Comparison of ENCODE assay signal across 26 cellular contexts in genomic region chr10:7357193-7357592, GRCh38. TPM values are rescaled to one million over a fixed set of nuclear protein-coding genes. Genes with fewer than 3 reads are reported as not detected.
DNase-seq lines count a peak whose midpoint lies in the region; ATAC-seq, FAIRE-seq and TF ChIP-seq lines count a peak whose summit lies in the region.
"Had no signal": no experiment of that assay in that cellular context is flagged by ENCODE, and none has a peak within 500 bp of the region (broad histone marks: within the 10 kb centered on the region; RNA-seq: fewer than 3 reads in every experiment).

No MANE protein-coding gene starts in this region.

- H3K9me3 ChIP-seq in A549, result no peaks in the 10 kb centered on the region
- H3K9me3 ChIP-seq in K562 (replicated peaks; ENCODE audit: control insufficient read depth, insufficient read depth, low read depth, low read length), result no peaks in the 10 kb centered on the region
- H3K9me3 ChIP-seq: BE2C had no signal

- peaks cover 59% of the 10 kb centered on the region for H3K4me1 Mint-ChIP-seq in activated naive CD4-positive, alpha-beta T cell treated with anti-CD3 and anti-CD28 coated beads, Interleukin-2, amount 50 U/mL, for 24 hours
- H3K4me1 Mint-ChIP-seq: CD14-positive monocyte had no signal

- no peak overlapping the region for H2AFZ ChIP-seq in K562 (ENCODE audit: low read depth, low read length)
- H2AFZ ChIP-seq: GM23248 had no signal

- TF ChIP-seq CTCF in A549 (IDR thresholded peaks at IDR 0.05), result no peak
- no peak for TF ChIP-seq CTCF in K562 (IDR thresholded peaks at IDR 0.05 in 2 of 3, conservative IDR thresholded peaks at IDR 0.05 in 1 of 3; ENCODE audit: insufficient read depth in 2 of 3, low read depth in 1 of 3, low read length in 3 of 3)

- no peaks in the 10 kb centered on the region for H4K20me1 ChIP-seq in K562 (replicated peaks; ENCODE audit: control insufficient read depth, insufficient read depth, low read length)

- intact Hi-C loops in K562 (cut with micrococcal nuclease), result no loop called here

- CTCF ChIA-PET in A549 (lab: Yijun Ruan, JAX), result interaction anchor here (1.9 kb wide), 1 partner anchor 51 kb away, joined by 8 read pairs; no protein-coding TSS in a partner anchor
- CTCF ChIA-PET in K562 (lab: Yijun Ruan, JAX; ENCODE audit: low intra/inter-chr PET ratio), result no interaction called here

- FAIRE-seq in A549 (lab: Jason Lieb, UNC), result no peak
- no peak for FAIRE-seq in K562 (lab: Jason Lieb, UNC)
- FAIRE-seq: A204.1, D721Med, GM12878, GM19239, H1 had no signal

- no peak overlapping the region for H3K9ac ChIP-seq in K562 (ENCODE audit: insufficient read depth in 1 of 2, low read depth in 2 of 2, low read length in 2 of 2)
- H3K9ac ChIP-seq: BLaER1 treated with 17β-estradiol and CSF1 and Interleukin-3, amounts not matched to agents 10 nM and 100 nM; GM23248 had no signal

- no peak overlapping the region for H3K4me3 Mint-ChIP-seq in activated naive CD4-positive, alpha-beta T cell treated with anti-CD3 and anti-CD28 coated beads, Interleukin-2, amount 50 U/mL, for 24 hours
- H3K4me3 Mint-ChIP-seq: CD14-positive monocyte; CD4-positive, alpha-beta T cell; CD8-positive, alpha-beta memory T cell had no signal

- H3K79me2 ChIP-seq in K562 (ENCODE audit: control insufficient read depth, insufficient read depth, low read length), result peaks cover 46% of the 10 kb centered on the region

- peaks cover 19% of the 10 kb centered on the region; the same call in 1 of the 3 replicates for H3K36me3 ChIP-seq in K562 (ENCODE audit: control insufficient read depth, insufficient read depth, low read length)

- H3K4me1 ChIP-seq in A549, result peaks cover 51% of the 10 kb centered on the region
- no peaks in the 10 kb centered on the region for H3K4me1 ChIP-seq in K562 (replicated peaks in 1 of 2; ENCODE audit: control insufficient read depth in 2 of 2, insufficient read depth in 2 of 2, low read length in 2 of 2)
- H3K4me1 ChIP-seq: BLaER1 treated with 17β-estradiol and CSF1 and Interleukin-3, amounts not matched to agents 10 nM and 100 nM had no signal

- H3K4me2 ChIP-seq in A549 (no peak overlapping the region), K562 (ENCODE audit: insufficient read depth, low read length) (no peak overlapping the region)
- H3K4me2 ChIP-seq: BLaER1 treated with 17β-estradiol and CSF1 and Interleukin-3, amounts not matched to agents 10 nM and 100 nM had no signal

- TF ChIP-seq RAD21 in A549 (conservative IDR thresholded peaks at IDR 0.05 in 1 of 2, IDR thresholded peaks at IDR 0.05 in 1 of 2), result no peak
- no peak for TF ChIP-seq RAD21 in K562 (CRISPR knock-in tag; conservative IDR thresholded peaks at IDR 0.05 in 1 of 2, IDR thresholded peaks at IDR 0.05 in 1 of 2)

- ATAC-seq in A549 (no peak), K562 (no peak), HG02852 (IDR thresholded peaks at IDR 0.05; ENCODE audit: unreplicated experiment) (no peak)
- ATAC-seq: GM12878 had no signal

- H3K4me3 ChIP-seq in A549 (no peak overlapping the region), K562 (no peak overlapping the region)
- H3K4me3 ChIP-seq: BLaER1 treated with 17β-estradiol and CSF1 and Interleukin-3, amounts not matched to agents 10 nM and 100 nM; GM12878; GM23248 had no signal

- POLR2A ChIA-PET in A549 (lab: Yijun Ruan, JAX) (no interaction called here), K562 (lab: Yijun Ruan, JAX) (interaction anchor here (0.6 kb wide), 1 partner anchor 15 kb away, joined by 3 read pairs; no protein-coding TSS in a partner anchor)

- BruUV-seq in K562 (replicated peaks; lab: Mats Ljungman, UMichigan), result no TSS peak

- WGBS in A549 (ENCODE audit: missing lambda C conversion rate), result 91% methylated on average over 6 of the region's 6 CpGs
- 62% methylated on average over 6 of the region's 6 CpGs for WGBS in K562 (ENCODE audit: insufficient coverage, low coverage, missing lambda C conversion rate)

- no peaks in the 10 kb centered on the region for H3K9me1 ChIP-seq in K562 (ENCODE audit: control insufficient read depth, insufficient read depth, low read length)

- peak overlapping the region; percentile 68 for H3K27ac Mint-ChIP-seq in activated naive CD4-positive, alpha-beta T cell treated with anti-CD3 and anti-CD28 coated beads, Interleukin-2, amount 50 U/mL, for 24 hours
- H3K27ac Mint-ChIP-seq: CD4-positive, alpha-beta T cell had no signal

- no peaks in the 10 kb centered on the region for H3K27me3 ChIP-seq in K562 (ENCODE audit: control insufficient read depth in 2 of 2, insufficient read depth in 2 of 2, low read length in 2 of 2)
- H3K27me3 ChIP-seq: BE2C; BLaER1 treated with 17β-estradiol and CSF1 and Interleukin-3, amounts not matched to agents 10 nM and 100 nM had no signal

- no peaks in the 10 kb centered on the region for H3K27me3 Mint-ChIP-seq in activated naive CD4-positive, alpha-beta T cell treated with anti-CD3 and anti-CD28 coated beads, Interleukin-2, amount 50 U/mL, for 24 hours
- H3K27me3 Mint-ChIP-seq: CD4-positive, alpha-beta T cell; CD8-positive, alpha-beta memory T cell had no signal

- no peaks in the 10 kb centered on the region for H3K9me3 Mint-ChIP-seq in activated naive CD4-positive, alpha-beta T cell treated with anti-CD3 and anti-CD28 coated beads, Interleukin-2, amount 50 U/mL, for 24 hours
- H3K9me3 Mint-ChIP-seq: CD4-positive, alpha-beta T cell; CD8-positive, alpha-beta memory T cell had no signal

- TF ChIP-seq POLR2A in A549 (IDR thresholded peaks at IDR 0.05; ENCODE audit: low read length), result no peak
- TF ChIP-seq POLR2A in K562 (conservative IDR thresholded peaks at IDR 0.05), result no peak

- in situ Hi-C loops in K562 (cut with MboI), result no loop called here

- TF ChIP-seq EP300 in A549 (IDR thresholded peaks at IDR 0.05), result no peak
- no peak for TF ChIP-seq EP300 in K562 (IDR thresholded peaks at IDR 0.05; ENCODE audit: low read length)

- peaks cover 31% of the 10 kb centered on the region for H3K36me3 Mint-ChIP-seq in activated naive CD4-positive, alpha-beta T cell treated with anti-CD3 and anti-CD28 coated beads, Interleukin-2, amount 50 U/mL, for 24 hours

- no peak for DNase-seq in activated naive CD4-positive, alpha-beta T cell (lab: John Stamatoyannopoulos, UW)
- DNase-seq in A549 (ENCODE audit: low read depth in 1 of 2, low spot score in 1 of 2) (no peak), K562 (ENCODE audit: extremely low read depth in 1 of 4, low spot score in 3 of 4) (no peak), NCI-H748 (lab: John Stamatoyannopoulos, UW; ENCODE audit: unreplicated experiment) (no peak)
- DNase-seq: ACHN; AML-193; BE2C; CD4-positive, alpha-beta T cell; CD8-positive, alpha-beta memory T cell; DMS 273 treated with DMSO at 0.1 percent for 48 hours; DMS79; EL; GDM1; GM23248; H7; HCEC 1CT had no signal

- H3K27ac ChIP-seq in A549 (peak overlapping the region; percentile 75 to 79; a peak in 4 of 6 replicates), K562 (ENCODE audit: extremely low read depth, low read depth, low read length) (no peak overlapping the region)
- H3K27ac ChIP-seq: 22Rv1; BLaER1 treated with 17β-estradiol and CSF1 and Interleukin-3, amounts not matched to agents 10 nM and 100 nM; GM23248 had no signal

TF ChIP-seq in A549, 52 proteins besides CTCF, POLR2A, EP300 and RAD21 (continues in another document):
- TF ChIP-seq NPAS2 (CRISPR knock-in tag; IDR thresholded peaks at IDR 0.05; ENCODE audit: borderline replicate concordance) (no peak), POLR2AphosphoS2 (conservative IDR thresholded peaks at IDR 0.05; ENCODE audit: low read length) (no peak), JUNB (IDR thresholded peaks at IDR 0.05) (no peak)

TF ChIP-seq in K562, 482 proteins besides CTCF, POLR2A, EP300 and RAD21 (continues in another document):
- TF ChIP-seq RBM25 (IDR thresholded peaks at IDR 0.05; ENCODE audit: low read depth, low read length, severe bottlenecking), result peak; percentile 16
- TF ChIP-seq FOXA3 (CRISPR knock-in tag; conservative IDR thresholded peaks at IDR 0.05 in 1 of 2, IDR thresholded peaks at IDR 0.05 in 1 of 2), result no peak
- TF ChIP-seq POU5F1 (IDR thresholded peaks at IDR 0.05; ENCODE audit: borderline replicate concordance, low read depth, low read length, partially characterized antibody), result no peak
- no peak for TF ChIP-seq TAF7 (tag; IDR thresholded peaks at IDR 0.05)
- TF ChIP-seq HMGN3 (IDR thresholded peaks at IDR 0.05; ENCODE audit: borderline replicate concordance, extremely low read depth, insufficient read length, low read depth, low read length), result no peak
- TF ChIP-seq ZNF76 (CRISPR knock-in tag; IDR thresholded peaks at IDR 0.05; ENCODE audit: borderline replicate concordance), result no peak
- no peak for TF ChIP-seq CHCHD3 (CRISPR knock-in tag; IDR thresholded peaks at IDR 0.05)

RNA-seq across cellular contexts. Expression of gene SFMBT2, which starts 53.6 kb away (rescaled TPM):
- polyA plus RNA-seq in A549 (2011; rRNA removed) (10.2 and 10.3 TPM in 2 replicates), A549 (2017; fragmentation: RNase III; extraction: RNeasy Plus Mini Kit Qiagen cat#74134 plus additional on column Dnase treatment) (8.8 to 10.2 TPM (median 9.6 TPM) in 3 replicates), K562 (2011; rRNA removed) (8.4 and 10.0 TPM in 2 replicates), K562 (2014; fragmentation: Illumina TruSeq; extraction: Trizol) (7.8 and 9.2 TPM in 2 replicates), K562 (2014; fragmentation: Nextera tagmentation; extraction: Ambion mirVana) (1 to 10 TPM; 1.2 TPM), K562 (2014; rRNA removed) (6.2 and 6.5 TPM in 2 replicates)
- polyA plus RNA-seq in A549 (2012; cell fraction: cytosol; rRNA removed), result 4.6 and 5.9 TPM in 2 replicates
- 12.6 and 21.2 TPM in 2 replicates for polyA plus RNA-seq in A549 (2012; cell fraction: nucleus; rRNA removed)
- 15.2 and 17.6 TPM in 2 replicates for polyA minus RNA-seq in A549 (2011; rRNA and poly(A)+ RNA removed)
- 51.8 and 114 TPM in 2 replicates for total RNA-seq in K562 (2011; cell fraction: chromatin; rRNA removed; ENCODE audit: low replicate concordance)
- 23.8 and 29.5 TPM in 2 replicates for total RNA-seq in K562 (2011; cell fraction: nucleolus; rRNA removed)
- total RNA-seq in K562 (2011; cell fraction: nucleoplasm; rRNA removed), result 50.7 and 67.7 TPM in 2 replicates
- total RNA-seq in K562 (2014; rRNA removed) (5.2 and 6.4 TPM in 2 replicates), K562 (2014; rRNA removed; fragmentation: Illumina TruSeq; extraction: Trizol) (9.6 and 9.9 TPM in 2 replicates), K562 (2015; rRNA removed; fragmentation: Illumina TruSeq; extraction: Trizol) (7.3 and 7.6 TPM in 2 replicates), K562 (2021) (12.1 and 13.6 TPM in 2 replicates)
- polyA plus RNA-seq in K562 (2011; cell fraction: cytosol; rRNA removed), result 4.1 and 7.4 TPM in 2 replicates
- 23.9 and 27.9 TPM in 2 replicates for polyA plus RNA-seq in K562 (2011; cell fraction: nucleus; rRNA removed)
- 5.0 and 6.9 TPM in 2 replicates for polyA plus RNA-seq in K562 (2012)
- 17.7 and 30.0 TPM in 2 replicates for polyA minus RNA-seq in K562 (2011; rRNA and poly(A)+ RNA removed)
- 8.5 and 9.5 TPM in 2 replicates for polyA minus RNA-seq in K562 (2011; cell fraction: cytosol; rRNA and poly(A)+ RNA removed)
- polyA minus RNA-seq in K562 (2011; cell fraction: nucleus; rRNA and poly(A)+ RNA removed), result 18.8 and 35.8 TPM in 2 replicates
- polyA plus RNA-seq: GM23248 had no signal
